8 cellular contexts compared by ENCODE assay signal in the genomic region with DNA sequence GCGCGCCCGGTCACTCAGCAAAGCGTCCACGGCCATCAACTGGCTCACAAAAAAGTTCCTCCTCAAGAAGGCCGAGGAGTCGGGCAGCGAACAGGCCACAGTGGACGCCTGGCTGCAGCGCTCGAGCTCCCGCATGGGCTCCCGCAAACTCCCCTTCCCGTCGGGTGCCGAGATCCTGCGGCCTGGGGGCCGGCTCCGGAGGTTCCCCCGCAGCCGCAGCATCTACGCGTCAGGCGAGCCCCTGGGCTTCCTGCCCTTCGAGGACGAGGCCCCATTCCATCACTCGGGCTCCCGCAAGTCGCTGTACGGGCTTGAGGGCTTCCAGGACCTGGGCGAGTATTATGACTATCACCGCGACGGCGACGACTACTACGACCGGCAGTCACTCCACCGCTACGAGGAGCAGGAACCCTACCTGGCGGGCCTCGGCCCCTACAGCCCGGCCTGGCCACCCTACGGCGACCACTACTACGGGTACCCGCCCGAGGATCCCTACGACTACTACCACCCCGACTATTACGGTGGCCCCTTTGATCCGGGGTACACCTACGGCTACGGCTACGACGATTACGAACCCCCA.
"Had no signal": no experiment of that assay in that cellular context is flagged by ENCODE, and none has a peak within 500 bp of the region (broad histone marks: within the 10 kb centered on the region; RNA-seq: fewer than 3 reads in every experiment).

No MANE protein-coding gene starts in this region.

- ATAC-seq: HCT116, K562 had no signal

- H3K9ac ChIP-seq: GM23248 had no signal

- H3K4me3 ChIP-seq: GM23248, HAP-1, K562 had no signal

- H3K27ac Mint-ChIP-seq: HFFc6 had no signal

- H3K4me1 ChIP-seq: HAP-1 had no signal

- H3K36me3 ChIP-seq: HAP-1 had no signal

- DNase-seq: GM23248, GOT3, HFFc6, IMR-90, KG1 had no signal

- H3K4me3 Mint-ChIP-seq: HFFc6 had no signal

- H2AFZ ChIP-seq: GM23248 had no signal

- H3K27ac ChIP-seq: GM23248 had no signal
